30 cellular contexts compared by ENCODE assay signal in the genomic region with DNA sequence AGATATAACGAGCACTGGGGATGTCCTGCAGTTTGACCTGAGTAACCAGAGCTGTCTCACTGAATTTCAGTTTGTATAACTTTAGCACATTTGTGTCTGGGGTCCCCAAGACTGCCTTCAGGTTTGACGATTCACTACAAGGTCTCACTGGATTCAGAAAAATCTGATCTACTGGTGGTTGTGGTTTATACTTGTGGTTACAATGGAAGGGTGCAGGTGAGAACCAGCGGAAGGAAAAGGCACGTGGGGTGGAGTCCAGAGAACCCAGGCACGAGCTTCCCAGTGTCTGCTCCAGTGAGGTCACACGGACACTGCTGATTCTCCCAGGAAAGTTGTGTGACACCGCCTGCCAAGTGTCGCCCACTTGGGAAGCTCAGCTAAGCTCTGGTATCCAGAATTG.
"Had no signal": no experiment of that assay in that cellular context is flagged by ENCODE, and none has a peak within 500 bp of the region (broad histone marks: within the 10 kb centered on the region; RNA-seq: fewer than 3 reads in every experiment).

No MANE protein-coding gene starts in this region.

- H3K4me2 ChIP-seq: smooth muscle cell had no signal

- H3K4me1 ChIP-seq: ascending aorta, foreskin keratinocyte, right atrium auricular region, suprapubic skin had no signal

- H3K4me3 Mint-ChIP-seq: activated CD8-positive, alpha-beta T cell treated with anti-CD3 and anti-CD28 coated beads for 36 hours; activated naive CD8-positive, alpha-beta T cell treated with anti-CD3 and anti-CD28 coated beads, Interleukin-2, amount 10 ng/mL, durations not matched to agents 7 days and 5 days; mesothelial cell of epicardium; neural crest cell; stimulated activated naive B cell treated with anti-CD40 and anti-IgM and Interleukin-4, amounts not matched to agents 10 μg/mL and 1 μg/mL and 100 μg/mL, for 72 hours; T-helper 1 cell treated with Interleukin-12 subunit alpha and Interleukin-12 subunit beta and Interleukin-4 antibody, amounts not matched to agents 30 μg/mL and 1 μg/mL, for 36 hours had no signal

- H3K4me3 ChIP-seq: ascending aorta, esophagus muscularis mucosa, heart left ventricle, right atrium auricular region, smooth muscle cell, stomach, suprapubic skin, tibial artery, upper lobe of right lung had no signal

- H2AFZ ChIP-seq: parathyroid adenoma had no signal

- ATAC-seq: activated CD8-positive, alpha-beta T cell treated with anti-CD3 and anti-CD28 coated beads for 36 hours; foreskin keratinocyte; heart left ventricle; naive thymus-derived CD4-positive, alpha-beta T cell; stimulated activated naive B cell treated with anti-CD40 and anti-IgM and Interleukin-4, amounts not matched to agents 10 μg/mL and 1 μg/mL and 100 μg/mL, for 72 hours; upper lobe of right lung had no signal

- H3K79me2 ChIP-seq: parathyroid adenoma had no signal

- H3K27ac ChIP-seq: ascending aorta, brain microvascular endothelial cell, esophagus muscularis mucosa, foreskin keratinocyte, heart left ventricle, parathyroid adenoma, right atrium auricular region, stomach, suprapubic skin, tibial artery, upper lobe of right lung had no signal

- H3K27me3 Mint-ChIP-seq: activated CD8-positive, alpha-beta T cell treated with anti-CD3 and anti-CD28 coated beads for 36 hours; activated naive CD8-positive, alpha-beta T cell treated with anti-CD3 and anti-CD28 coated beads, Interleukin-2, amount 10 ng/mL, durations not matched to agents 7 days and 5 days; naive thymus-derived CD4-positive, alpha-beta T cell; stimulated activated naive B cell treated with anti-CD40 and anti-IgM and Interleukin-4, amounts not matched to agents 10 μg/mL and 1 μg/mL and 100 μg/mL, for 72 hours had no signal

- H3K27me3 ChIP-seq: ascending aorta, brain microvascular endothelial cell, esophagus muscularis mucosa, foreskin keratinocyte, heart left ventricle, right atrium auricular region, stomach, suprapubic skin, tibial artery, upper lobe of right lung had no signal

- H3K9ac ChIP-seq: parathyroid adenoma had no signal

- H3K9me3 Mint-ChIP-seq: activated CD8-positive, alpha-beta T cell treated with anti-CD3 and anti-CD28 coated beads for 36 hours; activated naive CD8-positive, alpha-beta T cell treated with anti-CD3 and anti-CD28 coated beads, Interleukin-2, amount 10 ng/mL, durations not matched to agents 7 days and 5 days; activated T-helper 2 cell treated with anti-CD3 and anti-CD28 coated beads, Interferon-gamma antibody, Interleukin-2, Interleukin-4, amounts not matched to agents 10 μg/mL and 5 μg/mL and 100 μg/mL, durations not matched to agents 14 hours and 24 hours and 36 hours; T-helper 1 cell treated with Interleukin-12 subunit alpha and Interleukin-12 subunit beta and Interleukin-4 antibody, amounts not matched to agents 30 μg/mL and 1 μg/mL, for 36 hours had no signal

- H3K27ac Mint-ChIP-seq: activated CD8-positive, alpha-beta T cell treated with anti-CD3 and anti-CD28 coated beads for 36 hours; activated naive CD8-positive, alpha-beta T cell treated with anti-CD3 and anti-CD28 coated beads, Interleukin-2, amount 10 ng/mL, durations not matched to agents 7 days and 5 days; activated T-helper 2 cell treated with anti-CD3 and anti-CD28 coated beads, Interferon-gamma antibody, Interleukin-2, Interleukin-4, amounts not matched to agents 10 μg/mL and 5 μg/mL and 100 μg/mL, durations not matched to agents 14 hours and 24 hours and 36 hours; mesothelial cell of epicardium; stimulated activated naive B cell treated with anti-CD40 and anti-IgM and Interleukin-4, amounts not matched to agents 10 μg/mL and 1 μg/mL and 100 μg/mL, for 72 hours; T-helper 1 cell treated with Interleukin-12 subunit alpha and Interleukin-12 subunit beta and Interleukin-4 antibody, amounts not matched to agents 30 μg/mL and 1 μg/mL, for 36 hours had no signal

- DNase-seq: activated CD4-positive, alpha-beta T cell treated with anti-CD3 and anti-CD28 coated beads, Interleukin-2, amount 50 U/mL, for 1 hour; activated CD4-positive, CD25-positive, alpha-beta regulatory T cell treated with anti-CD3 and anti-CD28 coated beads, Interleukin-2, amount 50 U/mL, for 72 hours; activated CD8-positive, alpha-beta T cell treated with anti-CD3 and anti-CD28 coated beads for 36 hours; activated naive CD8-positive, alpha-beta T cell treated with anti-CD3 and anti-CD28 coated beads, Interleukin-2, amount 10 ng/mL, durations not matched to agents 7 days and 5 days; activated T-cell treated with anti-CD3 and anti-CD28 coated beads for 4 hours; brain microvascular endothelial cell; caudate nucleus; foreskin keratinocyte; heart left ventricle; hypothalamus; naive thymus-derived CD4-positive, alpha-beta T cell; occipital lobe; stimulated activated CD4-positive, alpha-beta T cell treated with anti-CD3 and anti-CD28 coated beads, Interleukin-1b, Interleukin-23, amount 100 ng/mL, for 48 hours; stimulated activated CD4-positive, alpha-beta T cell treated with anti-CD3 and anti-CD28 coated beads, Interleukin-4, amount 100 ng/mL, for 4 hours; stimulated activated CD8-positive, alpha-beta memory T cell treated with anti-CD3 and anti-CD28 coated beads, Interleukin-4, amount 100 ng/mL, for 48 hours; stimulated activated naive B cell treated with anti-CD40 and anti-IgM and Interleukin-4, amounts not matched to agents 10 μg/mL and 1 μg/mL and 100 μg/mL, for 72 hours; stomach; SW 1271; tibial artery; upper lobe of right lung had no signal

- H3K9me3 ChIP-seq: ascending aorta, esophagus muscularis mucosa, heart left ventricle, right atrium auricular region, stomach, suprapubic skin, tibial artery, upper lobe of right lung had no signal
